In the genomic region with DNA sequence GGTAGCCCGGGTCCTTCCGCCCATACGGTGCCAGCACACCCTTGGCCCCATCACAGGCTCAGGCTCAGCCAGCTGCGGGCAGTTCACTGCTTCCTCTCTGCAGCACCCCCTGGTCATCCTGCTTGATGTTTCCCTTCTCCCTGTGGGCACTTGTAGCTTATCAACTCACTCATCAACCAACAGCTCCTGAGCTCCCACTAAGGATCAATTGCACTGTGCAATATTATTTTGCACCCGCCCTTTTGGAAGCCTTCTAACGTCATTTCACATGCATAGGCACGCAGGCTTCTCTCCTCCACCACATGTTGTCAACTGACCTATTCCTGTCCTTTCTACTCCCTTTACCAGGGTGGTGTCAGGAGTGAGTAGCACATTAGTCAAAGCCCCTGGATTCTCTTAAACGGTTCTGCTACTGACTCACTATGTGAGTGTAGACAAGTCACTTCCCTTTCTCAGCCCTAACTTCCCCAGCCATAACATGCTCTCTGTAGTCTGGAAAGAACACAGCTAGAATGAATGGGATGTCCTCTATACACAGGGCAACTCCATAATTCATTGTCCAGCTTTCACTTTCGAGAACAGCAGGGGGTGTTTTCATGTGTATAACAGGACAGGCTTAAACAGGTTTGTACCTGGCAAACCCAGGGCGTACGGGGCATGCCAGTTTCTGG, we compare ENCODE assay signal across 8 cellular contexts. TPM values are rescaled to one million over a fixed set of nuclear protein-coding genes. Genes with fewer than 3 reads are reported as not detected.
DNase-seq lines count a peak whose midpoint lies in the region; ATAC-seq, FAIRE-seq and TF ChIP-seq lines count a peak whose summit lies in the region.

No MANE protein-coding gene starts in this region.

- BruUV-seq in HepG2 (replicated peaks; lab: Mats Ljungman, UMichigan), result no TSS peak

- no peak overlapping the region for H3K27ac ChIP-seq in HepG2 (ENCODE audit: extremely low read length, insufficient read depth, low read length)
- H3K27ac ChIP-seq in dorsolateral prefrontal cortex, result no peak overlapping the region

- H3K36me3 ChIP-seq in HepG2 (replicated peaks in 1 of 2; ENCODE audit: control insufficient read depth in 1 of 2, insufficient read depth in 2 of 2, low read length in 2 of 2), result no peaks in the 10 kb centered on the region

- no peak overlapping the region for H3K9ac ChIP-seq in HepG2 (ENCODE audit: insufficient read depth, low read depth, low read length)

- CTCF ChIA-PET in activated CD4-positive, alpha-beta memory T cell treated with anti-CD3 and anti-CD28 coated beads for 36 hours (lab: Charles Lee), result interaction anchor here (0.6 to 1.7 kb wide), 3 partner anchors 45 to 256 kb away, joined by 3 to 6 read pairs (median 5); no protein-coding TSS in a partner anchor
- CTCF ChIA-PET in activated CD4-positive, alpha-beta memory T cell treated with anti-CD3 and anti-CD28 coated beads, Interleukin-2, amount 10 ng/mL, durations not matched to agents 7 days and 5 days (lab: Charles Lee), result no interaction called here
- CTCF ChIA-PET in HepG2 (lab: Yijun Ruan, JAX; ENCODE audit: low intra/inter-chr PET ratio, low total read pairs), result no interaction called here

- 84% methylated on average over 11 of the region's 11 CpGs for WGBS in HepG2 (ENCODE audit: low lambda C conversion rate)

- peaks cover 15% of the 10 kb centered on the region for H3K4me1 Mint-ChIP-seq in activated CD4-positive, alpha-beta memory T cell treated with anti-CD3 and anti-CD28 coated beads for 36 hours (ENCODE audit: low read depth)
- peaks cover 5% of the 10 kb centered on the region for H3K4me1 Mint-ChIP-seq in activated CD4-positive, alpha-beta memory T cell treated with anti-CD3 and anti-CD28 coated beads, Interleukin-2, amount 10 ng/mL, durations not matched to agents 7 days and 5 days

- TF ChIP-seq EP300 in HepG2 (IDR thresholded peaks at IDR 0.05; ENCODE audit: low read depth in 2 of 2, low read length in 2 of 2) (no peak), HepG2 (CRISPR knock-in tag; IDR thresholded peaks at IDR 0.05; ENCODE audit: borderline replicate concordance) (no peak)

- H3K4me2 ChIP-seq in HepG2 (ENCODE audit: low read depth, low read length), result no peak overlapping the region

- H3K27me3 ChIP-seq in HepG2 (ENCODE audit: control insufficient read depth in 1 of 2, insufficient read depth in 2 of 2, low read length in 2 of 2), result no peaks in the 10 kb centered on the region
- H3K27me3 ChIP-seq in dorsolateral prefrontal cortex, result no peaks in the 10 kb centered on the region

- H3K4me3 Mint-ChIP-seq in activated CD4-positive, alpha-beta memory T cell treated with anti-CD3 and anti-CD28 coated beads for 36 hours, result no peak overlapping the region
- no peak overlapping the region for H3K4me3 Mint-ChIP-seq in activated CD4-positive, alpha-beta memory T cell treated with anti-CD3 and anti-CD28 coated beads, Interleukin-2, amount 10 ng/mL, durations not matched to agents 7 days and 5 days

- peaks cover 66% of the 10 kb centered on the region for H3K4me1 ChIP-seq in HepG2 (ENCODE audit: insufficient read depth, low read length)

- no peaks in the 10 kb centered on the region for H4K20me1 ChIP-seq in HepG2 (ENCODE audit: insufficient read depth, low read length)

- TF ChIP-seq RAD21 in HepG2 (CRISPR knock-in tag; IDR thresholded peaks at IDR 0.05), result no peak

- in situ Hi-C loops in astrocyte of the spinal cord (cut with HindIII; ENCODE audit: low sequenced_read_pairs) (no loop called here), HepG2 (cut with HindIII; ENCODE audit: extremely low pct_ligation_motif_present, low pct_unique_long_range_greater_than_20kb) (no loop called here)

- DNase-seq in activated CD4-positive, alpha-beta memory T cell treated with anti-CD3 and anti-CD28 coated beads for 36 hours, result peak; percentile 54
- DNase-seq in activated CD4-positive, alpha-beta memory T cell treated with anti-CD3 and anti-CD28 coated beads, Interleukin-2, amount 10 ng/mL, durations not matched to agents 7 days and 5 days, result no peak
- DNase-seq in Kasumi-1 (lab: John Stamatoyannopoulos, UW), result peak; percentile 85
- DNase-seq in astrocyte of the spinal cord (ENCODE audit: low read depth, low spot score), result peak; percentile 93
- peak; percentile 38 for DNase-seq in HepG2 (ENCODE audit: low spot score)
- DNase-seq in activated CD8-positive, alpha-beta memory T cell treated with anti-CD3 and anti-CD28 coated beads for 24 hours, result no peak
- DNase-seq in dorsolateral prefrontal cortex, result no peak
- no peak for DNase-seq in DMS114 treated with DMSO at 0.1 percent for 48 hours (lab: John Stamatoyannopoulos, UW; ENCODE audit: unreplicated experiment)

- peak; percentile 53 for ATAC-seq in HepG2

- no peaks in the 10 kb centered on the region for H3K9me3 Mint-ChIP-seq in activated CD4-positive, alpha-beta memory T cell treated with anti-CD3 and anti-CD28 coated beads for 36 hours
- no peaks in the 10 kb centered on the region for H3K9me3 Mint-ChIP-seq in activated CD4-positive, alpha-beta memory T cell treated with anti-CD3 and anti-CD28 coated beads, Interleukin-2, amount 10 ng/mL, durations not matched to agents 7 days and 5 days

- peak overlapping the region; percentile 16 for H3K27ac Mint-ChIP-seq in activated CD4-positive, alpha-beta memory T cell treated with anti-CD3 and anti-CD28 coated beads for 36 hours
- H3K27ac Mint-ChIP-seq in activated CD4-positive, alpha-beta memory T cell treated with anti-CD3 and anti-CD28 coated beads, Interleukin-2, amount 10 ng/mL, durations not matched to agents 7 days and 5 days, result no peak overlapping the region

- TF ChIP-seq POLR2A in HepG2 (IDR thresholded peaks at IDR 0.05; ENCODE audit: insufficient read depth in 1 of 2, low read depth in 2 of 2, low read length in 2 of 2), result no peak

- no peaks in the 10 kb centered on the region for H3K36me3 Mint-ChIP-seq in activated CD4-positive, alpha-beta memory T cell treated with anti-CD3 and anti-CD28 coated beads for 36 hours
- no peaks in the 10 kb centered on the region for H3K36me3 Mint-ChIP-seq in activated CD4-positive, alpha-beta memory T cell treated with anti-CD3 and anti-CD28 coated beads, Interleukin-2, amount 10 ng/mL, durations not matched to agents 7 days and 5 days (ENCODE audit: low read depth)

- H3K79me2 ChIP-seq in HepG2 (ENCODE audit: insufficient read depth, low read length), result no peaks in the 10 kb centered on the region

- no peaks in the 10 kb centered on the region for H3K27me3 Mint-ChIP-seq in activated CD4-positive, alpha-beta memory T cell treated with anti-CD3 and anti-CD28 coated beads for 36 hours
- peaks cover 1% of the 10 kb centered on the region for H3K27me3 Mint-ChIP-seq in activated CD4-positive, alpha-beta memory T cell treated with anti-CD3 and anti-CD28 coated beads, Interleukin-2, amount 10 ng/mL, durations not matched to agents 7 days and 5 days

- no peaks in the 10 kb centered on the region for H3K9me3 ChIP-seq in HepG2 (ENCODE audit: low read length)

- TF ChIP-seq CTCF in astrocyte of the spinal cord (IDR thresholded peaks at IDR 0.05; ENCODE audit: low read depth, low read length) (no peak), HepG2 (CRISPR knock-in tag; IDR thresholded peaks at IDR 0.05) (no peak), dorsolateral prefrontal cortex (IDR thresholded peaks at IDR 0.05 in 54 of 56, conservative IDR thresholded peaks at IDR 0.05 in 2 of 56; ENCODE audit: low read depth in 1 of 56, partially characterized antibody in 56 of 56) (no peak)

- FAIRE-seq in HepG2 (lab: Jason Lieb, UNC), result no peak

- no peak overlapping the region for H3K4me3 ChIP-seq in astrocyte of the spinal cord (ENCODE audit: low read depth, low read length)
- no peak overlapping the region for H3K4me3 ChIP-seq in HepG2 (replicated peaks in 1 of 3; ENCODE audit: insufficient read depth in 1 of 3, low read depth in 2 of 3, low read length in 3 of 3)
- no peak overlapping the region for H3K4me3 ChIP-seq in dorsolateral prefrontal cortex

- intact Hi-C loops in activated CD4-positive, alpha-beta memory T cell treated with anti-CD3 and anti-CD28 coated beads for 36 hours (cut with micrococcal nuclease), result loop anchor here (1.0 kb wide), 1 partner anchor 45 kb away; no protein-coding TSS in a partner anchor
- intact Hi-C loops in HepG2 (cut with micrococcal nuclease; ENCODE audit: unreplicated experiment) (no loop called here), dorsolateral prefrontal cortex (cut with DNase I) (no loop called here)

- H2AFZ ChIP-seq in HepG2 (ENCODE audit: low read length), result peak overlapping the region; percentile 37

- POLR2A ChIA-PET in activated CD4-positive, alpha-beta memory T cell treated with anti-CD3 and anti-CD28 coated beads for 36 hours (lab: Charles Lee), result interaction anchor here (0.9 to 1.3 kb wide), 4 partner anchors 37 to 355 kb away, joined by 3 to 5 read pairs (median 3); no protein-coding TSS in a partner anchor
- POLR2A ChIA-PET in activated CD4-positive, alpha-beta memory T cell treated with anti-CD3 and anti-CD28 coated beads, Interleukin-2, amount 10 ng/mL, durations not matched to agents 7 days and 5 days (lab: Charles Lee), result no interaction called here
- POLR2A ChIA-PET in HepG2 (lab: Yijun Ruan, JAX), result interaction anchor here (1.1 to 3.7 kb wide), 9 partner anchors 11 to 427 kb away, joined by 3 to 41 read pairs (median 8); partner anchors contain the start of gene IRF2BP2

RNA-seq across cellular contexts. Expression of gene IRF2BP2, which starts 47.1 kb away (rescaled TPM):
- total RNA-seq in activated CD4-positive, alpha-beta memory T cell treated with anti-CD3 and anti-CD28 coated beads for 36 hours, result 100 to 1,000 TPM; 139 to 147 TPM
- 100 to 1,000 TPM; 117 to 125 TPM for total RNA-seq in activated CD4-positive, alpha-beta memory T cell treated with anti-CD3 and anti-CD28 coated beads, Interleukin-2, amount 10 ng/mL, durations not matched to agents 7 days and 5 days
- 127 and 147 TPM in 2 replicates for total RNA-seq in HepG2 (2016; rRNA removed; fragmentation: Illumina TruSeq; extraction: Trizol)
- total RNA-seq in HepG2 (2016; cell fraction: cytosol; rRNA removed; fragmentation: Illumina TruSeq; extraction: Trizol; ENCODE audit: low read depth), result 25.1 and 26.8 TPM in 2 replicates
- total RNA-seq in HepG2 (2016; cell fraction: insoluble cytoplasmic fraction; rRNA removed; fragmentation: Illumina TruSeq; extraction: Trizol), result 104 and 154 TPM in 2 replicates
- total RNA-seq in HepG2 (2016; cell fraction: membrane; rRNA removed; fragmentation: Illumina TruSeq; extraction: Trizol), result 85.2 and 85.5 TPM in 2 replicates
- 132 and 141 TPM in 2 replicates for total RNA-seq in HepG2 (2016; cell fraction: nucleus; rRNA removed; fragmentation: Illumina TruSeq; extraction: Trizol)
- polyA plus RNA-seq in HepG2 (2011; rRNA removed), result 140 and 180 TPM in 2 replicates
- 82.1 and 111 TPM in 2 replicates for polyA plus RNA-seq in HepG2 (2011; cell fraction: cytosol; rRNA removed)
- 491 and 557 TPM in 2 replicates for polyA plus RNA-seq in HepG2 (2011; cell fraction: nucleus; rRNA removed)
- polyA plus RNA-seq in HepG2 (2012), result 136 and 153 TPM in 2 replicates
- polyA plus RNA-seq in HepG2 (2016; cell fraction: cytosol; fragmentation: Illumina TruSeq; extraction: Trizol; ENCODE audit: low read depth), result 22.4 and 23.1 TPM in 2 replicates
- 127 and 168 TPM in 2 replicates for polyA plus RNA-seq in HepG2 (2016; cell fraction: insoluble cytoplasmic fraction; fragmentation: Illumina TruSeq; extraction: Trizol; ENCODE audit: low read depth)
- 58.5 and 65.6 TPM in 2 replicates for polyA plus RNA-seq in HepG2 (2016; cell fraction: membrane; fragmentation: Illumina TruSeq; extraction: Trizol; ENCODE audit: low read depth)
- polyA plus RNA-seq in HepG2 (2016; cell fraction: nucleus; fragmentation: Illumina TruSeq; extraction: Trizol; ENCODE audit: insufficient read depth, low read depth), result 293 and 322 TPM in 2 replicates
- 43.4 and 196 TPM in 2 replicates for polyA minus RNA-seq in HepG2 (2011; rRNA and poly(A)+ RNA removed; ENCODE audit: low replicate concordance)
- 155 and 170 TPM in 2 replicates for polyA minus RNA-seq in HepG2 (2011; cell fraction: cytosol; rRNA and poly(A)+ RNA removed)
- polyA minus RNA-seq in HepG2 (2011; cell fraction: nucleus; rRNA and poly(A)+ RNA removed), result 115 and 118 TPM in 2 replicates
- 100 to 1,000 TPM in 54 of 120 experiments, 10 to 100 TPM in 66; 60.9 to 188 (median 96.3) TPM for total RNA-seq in dorsolateral prefrontal cortex

Comparison
In these comparisons a context has a peak if more than half of its experiments do, and no peak if none do; other contexts are left out.
1. DNase-seq: peak in activated CD4-positive, alpha-beta memory T cell treated with anti-CD3 and anti-CD28 coated beads for 36 hours (single experiment), Kasumi-1 (2 of 2), astrocyte of the spinal cord (single experiment) and HepG2 (single experiment); none in activated CD4-positive, alpha-beta memory T cell treated with anti-CD3 and anti-CD28 coated beads, Interleukin-2, amount 10 ng/mL, durations not matched to agents 7 days and 5 days (single experiment), activated CD8-positive, alpha-beta memory T cell treated with anti-CD3 and anti-CD28 coated beads for 24 hours (single experiment), dorsolateral prefrontal cortex (0 of 10) and DMS114 treated with DMSO at 0.1 percent for 48 hours (single experiment).